In genomic region chr17:42984486-42984885, GRCh38 we compare ENCODE assay signal across 19 cellular contexts. TPM values are rescaled to one million over a fixed set of nuclear protein-coding genes. Genes with fewer than 3 reads are reported as not detected.
DNase-seq lines count a peak whose midpoint lies in the region; ATAC-seq and TF ChIP-seq lines count a peak whose summit lies in the region.
"Had no signal": no experiment of that assay in that cellular context is flagged by ENCODE, and none has a peak within 500 bp of the region (broad histone marks: within the 10 kb centered on the region; RNA-seq: fewer than 3 reads in every experiment).

No MANE protein-coding gene starts in this region.

- no peak for ATAC-seq in activated T-helper 17 cell treated with anti-CD3 and anti-CD28 coated beads, Interleukin-2, amount 50 U/mL, for 72 hours (replicated peaks)
- no peak for ATAC-seq in lower lobe of right lung
- ATAC-seq: T-cell had no signal

- H3K27me3 Mint-ChIP-seq in T-helper 1 cell treated with Interleukin-12 subunit alpha and Interleukin-12 subunit beta and Interleukin-4 antibody, amounts not matched to agents 30 μg/mL and 1 μg/mL, for 36 hours (ENCODE audit: low read depth), result no peaks in the 10 kb centered on the region
- no peaks in the 10 kb centered on the region for H3K27me3 Mint-ChIP-seq in activated T-helper 17 cell treated with anti-CD3 and anti-CD28 coated beads, Interleukin-2, amount 50 U/mL, for 72 hours
- H3K27me3 Mint-ChIP-seq: T-cell had no signal

- intact Hi-C loops in lower lobe of right lung (cut with DNase I) (no loop called here), transverse colon (cut with DNase I; ENCODE audit: low total_unique reads) (no loop called here)

- H3K36me3 ChIP-seq in lower lobe of right lung, result peaks cover 51% of the 10 kb centered on the region
- peaks cover 2 to 23% (median 17%) of the 10 kb centered on the region in 5 donors for H3K36me3 ChIP-seq in subcutaneous abdominal adipose tissue (ENCODE audit: control insufficient read depth in 5 of 5, insufficient read depth in 5 of 5, low read length in 5 of 5)
- H3K36me3 ChIP-seq in transverse colon, result peaks cover 0 to 32% (median 12%) of the 10 kb centered on the region in 4 donors
- H3K36me3 ChIP-seq: uterus had no signal

- H3K4me1 ChIP-seq in lower lobe of right lung, result peaks cover 39% of the 10 kb centered on the region
- H3K4me1 ChIP-seq in subcutaneous abdominal adipose tissue (ENCODE audit: control insufficient read depth in 5 of 5, insufficient read depth in 5 of 5, low read length in 5 of 5), result peaks cover 0 to 67% (median 60%) of the 10 kb centered on the region in 5 donors
- peaks cover 10 to 31% (median 25%) of the 10 kb centered on the region in 4 donors for H3K4me1 ChIP-seq in transverse colon
- H3K4me1 ChIP-seq: uterus had no signal

- H3K36me3 Mint-ChIP-seq in T-helper 1 cell treated with Interleukin-12 subunit alpha and Interleukin-12 subunit beta and Interleukin-4 antibody, amounts not matched to agents 30 μg/mL and 1 μg/mL, for 36 hours (ENCODE audit: low read depth), result peaks cover 27% of the 10 kb centered on the region
- peaks cover 93% of the 10 kb centered on the region for H3K36me3 Mint-ChIP-seq in activated T-helper 17 cell treated with anti-CD3 and anti-CD28 coated beads, Interleukin-2, amount 50 U/mL, for 72 hours (ENCODE audit: low read depth)

- no peak for DNase-seq in T-helper 1 cell
- DNase-seq in lower lobe of right lung, result no peak
- DNase-seq in transverse colon, result no peak
- no peak for DNase-seq in middle frontal gyrus (ENCODE audit: extremely low spot score, low spot score)
- no peak for DNase-seq in SIG-M5 treated with dmso at 0.1 percent for 504 hours (lab: John Stamatoyannopoulos, UW; ENCODE audit: unreplicated experiment)
- DNase-seq: activated naive CD4-positive, alpha-beta T cell treated with anti-CD3 and anti-CD28 coated beads, Interleukin-2, amount 10 ng/mL, durations not matched to agents 7 days and 5 days; HCEC 1CT; NCI-H1048; NCI-H2081 treated with DMSO at 0.1 percent for 48 hours; NCI-H510A treated with DMSO at 0.1 percent for 48 hours; pancreas; SHP77 treated with DMSO at 0.1 percent for 48 hours; stimulated activated CD4-positive, alpha-beta T cell treated with anti-CD3 and anti-CD28 coated beads, Interleukin-2, amount 100 ng/mL, for 24 hours; T-cell; uterus had no signal

- no peak overlapping the region for H3K9ac ChIP-seq in subcutaneous abdominal adipose tissue (ENCODE audit: low read length in 5 of 5)

- 63 to 78% methylated on average over 2 of the region's 2 CpGs for WGBS in transverse colon (ENCODE audit: low coverage in 1 of 2), 2 donors

- no peak overlapping the region for H3K4me3 Mint-ChIP-seq in T-helper 1 cell treated with Interleukin-12 subunit alpha and Interleukin-12 subunit beta and Interleukin-4 antibody, amounts not matched to agents 30 μg/mL and 1 μg/mL, for 36 hours
- H3K4me3 Mint-ChIP-seq in activated T-helper 17 cell treated with anti-CD3 and anti-CD28 coated beads, Interleukin-2, amount 50 U/mL, for 72 hours, result no peak overlapping the region
- H3K4me3 Mint-ChIP-seq: activated naive CD4-positive, alpha-beta T cell treated with anti-CD3 and anti-CD28 coated beads, Interleukin-2, amount 10 ng/mL, durations not matched to agents 7 days and 5 days; T-cell had no signal

- H3K27me3 ChIP-seq in lower lobe of right lung (ENCODE audit: low read depth) (no peaks in the 10 kb centered on the region), subcutaneous abdominal adipose tissue (ENCODE audit: control insufficient read depth in 5 of 5, insufficient read depth in 4 of 5, low read length in 5 of 5) (no peaks in the 10 kb centered on the region), transverse colon (no peaks in the 10 kb centered on the region)
- H3K27me3 ChIP-seq: pancreas, uterus had no signal

- TF ChIP-seq EP300 in transverse colon (IDR thresholded peaks at IDR 0.05; ENCODE audit: low read depth), result no peak

- TF ChIP-seq CTCF in lower lobe of right lung (IDR thresholded peaks at IDR 0.05) (no peak), transverse colon (IDR thresholded peaks at IDR 0.05) (no peak)

- H3K4me3 ChIP-seq in lower lobe of right lung (no peak overlapping the region), subcutaneous abdominal adipose tissue (ENCODE audit: low read depth in 1 of 5, low read length in 5 of 5) (no peak overlapping the region), transverse colon (no peak overlapping the region)
- H3K4me3 ChIP-seq: pancreas, uterus had no signal

- no peak for TF ChIP-seq POLR2A in transverse colon (IDR thresholded peaks at IDR 0.05)

- in situ Hi-C loops in transverse colon (cut with MboI; ENCODE audit: low pct_ligation_motif_present in 1 of 4, low pct_unique_long_range_greater_than_20kb in 1 of 4, low sequenced_read_pairs in 3 of 4), result no loop called here

- peak overlapping the region; percentile 20 for H3K27ac ChIP-seq in lower lobe of right lung
- H3K27ac ChIP-seq in subcutaneous abdominal adipose tissue (ENCODE audit: low read depth, low read length), result peak overlapping the region; percentile 8
- H3K27ac ChIP-seq in transverse colon, result peak overlapping the region in 1 of 4 donors; percentile 40
- H3K27ac ChIP-seq: uterus had no signal

- no peaks in the 10 kb centered on the region for H3K9me3 Mint-ChIP-seq in T-helper 1 cell treated with Interleukin-12 subunit alpha and Interleukin-12 subunit beta and Interleukin-4 antibody, amounts not matched to agents 30 μg/mL and 1 μg/mL, for 36 hours
- H3K9me3 Mint-ChIP-seq in activated T-helper 17 cell treated with anti-CD3 and anti-CD28 coated beads, Interleukin-2, amount 50 U/mL, for 72 hours, result no peaks in the 10 kb centered on the region
- H3K9me3 Mint-ChIP-seq: activated naive CD4-positive, alpha-beta T cell treated with anti-CD3 and anti-CD28 coated beads, Interleukin-2, amount 10 ng/mL, durations not matched to agents 7 days and 5 days; T-cell had no signal

- H3K4me1 Mint-ChIP-seq in T-helper 1 cell treated with Interleukin-12 subunit alpha and Interleukin-12 subunit beta and Interleukin-4 antibody, amounts not matched to agents 30 μg/mL and 1 μg/mL, for 36 hours (ENCODE audit: low read depth), result peaks cover 21% of the 10 kb centered on the region
- H3K4me1 Mint-ChIP-seq in activated T-helper 17 cell treated with anti-CD3 and anti-CD28 coated beads, Interleukin-2, amount 50 U/mL, for 72 hours, result peaks cover 14% of the 10 kb centered on the region

- peak overlapping the region; percentile 34 for H3K27ac Mint-ChIP-seq in T-helper 1 cell treated with Interleukin-12 subunit alpha and Interleukin-12 subunit beta and Interleukin-4 antibody, amounts not matched to agents 30 μg/mL and 1 μg/mL, for 36 hours
- H3K27ac Mint-ChIP-seq in activated T-helper 17 cell treated with anti-CD3 and anti-CD28 coated beads, Interleukin-2, amount 50 U/mL, for 72 hours, result peak overlapping the region; percentile 30

- no peaks in the 10 kb centered on the region for H3K9me3 ChIP-seq in lower lobe of right lung
- H3K9me3 ChIP-seq in subcutaneous abdominal adipose tissue (ENCODE audit: control insufficient read depth in 5 of 5, low read length in 5 of 5), result no peaks in the 10 kb centered on the region
- H3K9me3 ChIP-seq in transverse colon, result no peaks in the 10 kb centered on the region
- H3K9me3 ChIP-seq: pancreas, uterus had no signal

RNA-seq across cellular contexts. Expression of gene RUNDC1, which starts 4.1 kb away (rescaled TPM):
- 10 to 100 TPM; 15.7 to 21.9 TPM for total RNA-seq in activated T-helper 17 cell treated with anti-CD3 and anti-CD28 coated beads, Interleukin-2, amount 50 U/mL, for 72 hours
- total RNA-seq in lower lobe of right lung (17.1 TPM), transverse colon (10 to 100 TPM; 18.1 to 43.8 (median 27.8) TPM)

RNA-seq across cellular contexts. Expression of gene PTGES3L, which starts 4.6 kb away (rescaled TPM):
- 1 to 10 TPM; 1.4 to 2.7 TPM for total RNA-seq in activated T-helper 17 cell treated with anti-CD3 and anti-CD28 coated beads, Interleukin-2, amount 50 U/mL, for 72 hours
- 0.27 TPM for total RNA-seq in lower lobe of right lung
- total RNA-seq in transverse colon, result 1 to 10 TPM in 3 of 4 donors, not detected in 1; 3.4 to 8.3 (median 5.1) TPM
- total RNA-seq: subcutaneous adipose tissue had no signal

RNA-seq across cellular contexts. Expression of gene RPL27, which starts 13.7 kb away (rescaled TPM):
- total RNA-seq in activated T-helper 17 cell treated with anti-CD3 and anti-CD28 coated beads, Interleukin-2, amount 50 U/mL, for 72 hours, result 1,000 to 10,000 TPM; 1,154 to 1,186 TPM
- total RNA-seq in lower lobe of right lung (810 TPM), transverse colon (100 to 1,000 TPM; 243 to 836 (median 677) TPM)

RNA-seq across cellular contexts. Expression of gene AARSD1, which starts 20.2 kb away (rescaled TPM):
- 10 to 100 TPM; 58.5 to 61.3 TPM for total RNA-seq in activated T-helper 17 cell treated with anti-CD3 and anti-CD28 coated beads, Interleukin-2, amount 50 U/mL, for 72 hours
- total RNA-seq in lower lobe of right lung (25.2 TPM), transverse colon (10 to 100 TPM in 2 of 4 donors, 1 to 10 TPM in 2; 2.6 to 21.9 (median 9.5) TPM)

RNA-seq across cellular contexts. Expression of gene IFI35, which starts 22.1 kb away (rescaled TPM):
- 10 to 100 TPM; 38.4 to 45.4 TPM for total RNA-seq in activated T-helper 17 cell treated with anti-CD3 and anti-CD28 coated beads, Interleukin-2, amount 50 U/mL, for 72 hours
- total RNA-seq in lower lobe of right lung (61.5 TPM), transverse colon (10 to 100 TPM; 11.5 to 81.1 (median 47.2) TPM)
